ENCODE assay signal across 22 cellular contexts in the genomic region with DNA sequence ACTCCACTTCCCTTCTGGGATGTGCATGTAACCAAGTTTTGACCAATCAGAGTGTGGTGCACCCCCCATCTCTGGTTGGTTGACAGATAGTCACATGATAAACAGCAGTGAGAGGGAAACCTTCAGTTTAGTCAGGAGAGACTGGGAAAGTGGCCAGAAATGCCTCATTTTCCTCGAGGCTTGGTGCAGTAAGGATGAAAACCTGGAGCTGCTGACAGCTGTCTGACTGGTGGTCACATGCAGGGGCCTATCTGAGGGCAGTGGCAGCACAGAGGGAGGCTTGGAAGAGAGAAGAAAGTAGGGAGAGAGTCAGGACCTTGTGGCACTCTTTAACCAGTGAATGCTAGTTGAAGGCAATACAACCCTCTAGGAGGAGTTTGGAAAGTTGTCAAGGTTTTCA.
DNase-seq lines count a peak whose midpoint lies in the region; ATAC-seq, FAIRE-seq and TF ChIP-seq lines count a peak whose summit lies in the region.
"Had no signal": no experiment of that assay in that cellular context is flagged by ENCODE, and none has a peak within 500 bp of the region (broad histone marks: within the 10 kb centered on the region; RNA-seq: fewer than 3 reads in every experiment).

No MANE protein-coding gene starts in this region.

- no peaks in the 10 kb centered on the region for H3K36me3 ChIP-seq in astrocyte (ENCODE audit: insufficient read depth, low read length)
- H3K36me3 ChIP-seq: ovary, thyroid gland had no signal

- no peak overlapping the region for H3K27ac Mint-ChIP-seq in astrocyte (ENCODE audit: unreplicated experiment)

- DNase-seq in AG10803 (ENCODE audit: low read depth) (peak; percentile 5), HK-2 (ENCODE audit: unreplicated experiment) (peak; percentile 11), astrocyte (ENCODE audit: low read depth) (peak; percentile 24), fibroblast of the aortic adventitia (ENCODE audit: low read depth) (peak; percentile 23), NCI-H524 (lab: John Stamatoyannopoulos, UW) (no peak), NCI-H2196 (lab: John Stamatoyannopoulos, UW; ENCODE audit: unreplicated experiment) (no peak), DMS153 (lab: John Stamatoyannopoulos, UW) (no peak)
- DNase-seq: activated CD4-positive, CD25-positive, alpha-beta regulatory T cell treated with anti-CD3 and anti-CD28 coated beads, Interleukin-2, amount 50 U/mL, for 72 hours; activated naive CD4-positive, alpha-beta T cell treated with Interleukin-2 at 50 U/mL for 16 hours; AML-193; effector CD8-positive, alpha-beta T cell; KBM-7; NCI-H1105; ovary; SHP77; stimulated activated CD4-positive, alpha-beta T cell treated with anti-CD3 and anti-CD28 coated beads, Interleukin-4, amount 100 ng/mL, for 4 hours had no signal

- TF ChIP-seq CTCF in AG10803 (conservative IDR thresholded peaks at IDR 0.05; ENCODE audit: low read length) (no peak), astrocyte (IDR thresholded peaks at IDR 0.05; ENCODE audit: insufficient read depth, low read depth, low read length) (no peak), fibroblast of the aortic adventitia (IDR thresholded peaks at IDR 0.05; ENCODE audit: insufficient read depth, low read length) (no peak)

- peaks cover 9% of the 10 kb centered on the region for H4K20me1 ChIP-seq in astrocyte (ENCODE audit: insufficient read depth, low read length)

- peaks cover 5% of the 10 kb centered on the region for H3K27me3 Mint-ChIP-seq in astrocyte (ENCODE audit: low read depth, unreplicated experiment)
- H3K27me3 Mint-ChIP-seq: brain had no signal

- no peak for ATAC-seq in HG02884 (IDR thresholded peaks at IDR 0.05; ENCODE audit: unreplicated experiment)
- ATAC-seq: left lobe of liver had no signal

- no peaks in the 10 kb centered on the region for H3K4me1 ChIP-seq in astrocyte (ENCODE audit: insufficient read depth, low read length)

- no peak overlapping the region for H3K4me2 ChIP-seq in astrocyte (ENCODE audit: low read length)

- H3K4me3 Mint-ChIP-seq in astrocyte (ENCODE audit: unreplicated experiment): no peak overlapping the region
- H3K4me3 Mint-ChIP-seq: brain had no signal

- H2AFZ ChIP-seq in astrocyte (ENCODE audit: low read depth, low read length): no peak overlapping the region

- FAIRE-seq in astrocyte (lab: Jason Lieb, UNC): no peak
- FAIRE-seq: frontal cortex had no signal

- H3K9me3 Mint-ChIP-seq in astrocyte (ENCODE audit: unreplicated experiment): peaks cover 2% of the 10 kb centered on the region

- H3K27me3 ChIP-seq in astrocyte (ENCODE audit: insufficient read depth, low read length): peaks cover 14% of the 10 kb centered on the region
- H3K27me3 ChIP-seq: ovary, thyroid gland had no signal

- H3K4me1 Mint-ChIP-seq in astrocyte (ENCODE audit: low read depth, unreplicated experiment): peaks cover 13% of the 10 kb centered on the region

- peaks cover 12% of the 10 kb centered on the region for H3K36me3 Mint-ChIP-seq in astrocyte (ENCODE audit: low read depth, unreplicated experiment)

- no peaks in the 10 kb centered on the region for H3K9me3 ChIP-seq in astrocyte (ENCODE audit: insufficient read depth, low read depth, low read length)
- H3K9me3 ChIP-seq: ovary, thyroid gland had no signal

- H3K27ac ChIP-seq in astrocyte (ENCODE audit: low read depth, low read length): no peak overlapping the region
- H3K27ac ChIP-seq: ovary, skin epidermis, thyroid gland had no signal

- no peaks in the 10 kb centered on the region for H3K79me2 ChIP-seq in astrocyte (ENCODE audit: insufficient read depth, low read length)

- H3K9ac ChIP-seq in astrocyte (ENCODE audit: low read length): no peak overlapping the region

- H3K4me3 ChIP-seq in AG10803 (ENCODE audit: low read length) (no peak overlapping the region), astrocyte (ENCODE audit: insufficient read depth, low read depth, low read length) (no peak overlapping the region), fibroblast of the aortic adventitia (ENCODE audit: low read depth, low read length) (no peak overlapping the region)
- H3K4me3 ChIP-seq: ovary, skin epidermis, thyroid gland had no signal

Comparison
In these comparisons a context has a peak if more than half of its experiments do, and no peak if none do; other contexts are left out.
1. DNase-seq: peak in AG10803 (single experiment), HK-2 (single experiment), astrocyte (single experiment) and fibroblast of the aortic adventitia (single experiment); none in NCI-H524 (0 of 2), NCI-H2196 (single experiment) and DMS153 (single experiment).